18 cellular contexts compared by ENCODE assay signal in genomic region chr15:100129677-100130076, GRCh38.
"Had no signal": no experiment of that assay in that cellular context is flagged by ENCODE, and none has a peak within 500 bp of the region (broad histone marks: within the 10 kb centered on the region; RNA-seq: fewer than 3 reads in every experiment).

No MANE protein-coding gene starts in this region.

- H3K36me3 ChIP-seq: gastroesophageal sphincter, heart right ventricle, thyroid gland had no signal

- H3K9me3 ChIP-seq: gastroesophageal sphincter, heart right ventricle, thyroid gland had no signal

- H3K4me3 ChIP-seq: gastroesophageal sphincter, heart right ventricle, thyroid gland had no signal

- ATAC-seq: gastroesophageal sphincter; heart right ventricle; left lobe of liver; stimulated activated naive B cell treated with anti-CD40 and anti-IgM and Interleukin-4, amounts not matched to agents 10 μg/mL and 1 μg/mL and 100 μg/mL, for 72 hours had no signal

- FAIRE-seq: TTC549 had no signal

- DNase-seq: activated B cell treated with CpG ODN at 0.5 μM for 24 hours; activated CD4-positive, alpha-beta T cell treated with anti-CD3 and anti-CD28 coated beads, Interleukin-2, amount 10 ng/mL, durations not matched to agents 24 days and 14 days; activated CD8-positive, alpha-beta memory T cell treated with anti-CD3 and anti-CD28 coated beads, Interleukin-2, amount 50 U/mL, for 48 hours; activated naive CD8-positive, alpha-beta T cell treated with anti-CD3 and anti-CD28 coated beads for 36 hours; amygdala; central memory CD4-positive, alpha-beta T cell; effector CD8-positive, alpha-beta T cell; heart right ventricle; islet precursor cell; mammary epithelial cell; naive B cell; stimulated activated CD4-positive, alpha-beta T cell treated with anti-CD3 and anti-CD28 coated beads, Interleukin-4, amount 100 ng/mL, for 1 hour; stimulated activated naive B cell treated with anti-CD40 and anti-IgM and Interleukin-4, amounts not matched to agents 10 μg/mL and 1 μg/mL and 100 μg/mL, for 72 hours; T-helper 2 cell; thyroid gland had no signal

- H3K27me3 ChIP-seq: gastroesophageal sphincter, heart right ventricle, thyroid gland had no signal

- H3K27ac ChIP-seq: gastroesophageal sphincter, heart right ventricle, thyroid gland had no signal

- H3K4me1 ChIP-seq: thyroid gland had no signal
